Comparison of ENCODE assay signal across 8 cellular contexts in genomic region chr19:33819496-33819874, GRCh38. TPM values are rescaled to one million over a fixed set of nuclear protein-coding genes. Genes with fewer than 3 reads are reported as not detected.
DNase-seq lines count a peak whose midpoint lies in the region; ATAC-seq, FAIRE-seq and TF ChIP-seq lines count a peak whose summit lies in the region.

No MANE protein-coding gene starts in this region.

- no peak overlapping the region for H2BK15ac ChIP-seq in IMR-90 (ENCODE audit: low read depth, low read length)

- no peak for ATAC-seq in IMR-90 (ENCODE audit: low read depth)
- ATAC-seq in naive thymus-derived CD4-positive, alpha-beta T cell = no peak

- FAIRE-seq in H54 (lab: Jason Lieb, UNC) = no peak

- in situ Hi-C loops in IMR-90 (cut with MboI; ENCODE audit: low sequenced_read_pairs) = no loop called here

- no peaks in the 10 kb centered on the region for H3K9me1 ChIP-seq in IMR-90 (ENCODE audit: insufficient read depth, low read length)

- no peak overlapping the region for H3K9ac ChIP-seq in IMR-90 (ENCODE audit: low read depth, low read length)
- H3K9ac ChIP-seq in duodenal mucosa (ENCODE audit: low read depth in 1 of 2, low read length in 2 of 2) = peak overlapping the region; percentile 25 to 32

- no TSS peak for BruUV-seq in IMR-90 (replicated peaks; lab: Mats Ljungman, UMichigan)

- no peak overlapping the region for H2BK20ac ChIP-seq in IMR-90 (ENCODE audit: low read depth, low read length)

- no peak overlapping the region for H2BK120ac ChIP-seq in IMR-90 (ENCODE audit: low read depth, low read length)

- peak overlapping the region in 1 of 2 experiments; percentile 38; a peak in 1 of 4 replicates for H4K8ac ChIP-seq in IMR-90 (ENCODE audit: low read depth in 2 of 2, low read length in 2 of 2)

- H3K9me3 Mint-ChIP-seq in naive thymus-derived CD4-positive, alpha-beta T cell = peaks cover 0 to 2% (median 0%) of the 10 kb centered on the region in 11 donors

- H3K36me3 ChIP-seq in ACC112 (ENCODE audit: insufficient read depth, low read length) = no peaks in the 10 kb centered on the region
- H3K36me3 ChIP-seq in IMR-90 (ENCODE audit: control insufficient read depth, insufficient read depth, low read length) = no peaks in the 10 kb centered on the region
- H3K36me3 ChIP-seq in duodenal mucosa (ENCODE audit: control insufficient read depth in 1 of 2, insufficient read depth in 2 of 2, low read length in 2 of 2) = no peaks in the 10 kb centered on the region
- H3K36me3 ChIP-seq in naive thymus-derived CD4-positive, alpha-beta T cell (ENCODE audit: control insufficient read depth in 2 of 3, insufficient read depth in 3 of 3, low read length in 3 of 3) = no peaks in the 10 kb centered on the region

- POLR2A ChIA-PET in IMR-90 (lab: Charles Lee; ENCODE audit: unreplicated experiment) = no interaction called here
- POLR2A ChIA-PET in naive thymus-derived CD4-positive, alpha-beta T cell (lab: Charles Lee) = no interaction called here

- H3K9me3 ChIP-seq in IMR-90 (ENCODE audit: control insufficient read depth, insufficient read depth, low read length) (no peaks in the 10 kb centered on the region), duodenal mucosa (ENCODE audit: control insufficient read depth in 1 of 2, low read length in 2 of 2) (no peaks in the 10 kb centered on the region)
- H3K9me3 ChIP-seq in naive thymus-derived CD4-positive, alpha-beta T cell (ENCODE audit: control insufficient read depth in 2 of 3, low read length in 3 of 3) = no peaks in the 10 kb centered on the region

- TF ChIP-seq RAD21 in IMR-90 (IDR thresholded peaks at IDR 0.05; ENCODE audit: low read length) = no peak

- dilution Hi-C loops in IMR-90 (cut with HindIII; ENCODE audit: low sequenced_read_pairs, unreplicated experiment) = no loop called here

- H3K4me1 ChIP-seq in ACC112 (ENCODE audit: control insufficient read depth, insufficient read depth, low read length, unreplicated experiment) = peaks cover 21% of the 10 kb centered on the region
- peaks cover 3% of the 10 kb centered on the region; the same call in 1 of the 2 replicates for H3K4me1 ChIP-seq in IMR-90 (ENCODE audit: control insufficient read depth, insufficient read depth, low read length)
- peaks cover 4 to 26% of the 10 kb centered on the region in 2 donors for H3K4me1 ChIP-seq in duodenal mucosa (ENCODE audit: control insufficient read depth in 1 of 2, insufficient read depth in 2 of 2, low read length in 2 of 2)
- no peaks in the 10 kb centered on the region for H3K4me1 ChIP-seq in naive thymus-derived CD4-positive, alpha-beta T cell (ENCODE audit: control insufficient read depth in 2 of 2, insufficient read depth in 2 of 2, low read length in 2 of 2)

- CTCF ChIA-PET in IMR-90 (lab: Yijun Ruan, JAX) = interaction anchor here (1.1 kb wide), 1 partner anchor 42 kb away, joined by 10 read pairs; no protein-coding TSS in a partner anchor
- CTCF ChIA-PET in naive thymus-derived CD4-positive, alpha-beta T cell (lab: Charles Lee) = interaction anchor here (0.6 to 0.8 kb wide), 2 partner anchors 25 to 341 kb away, joined by 3 to 5 read pairs; no protein-coding TSS in a partner anchor

- WGBS in IMR-90 (ENCODE audit: extremely low coverage in 2 of 2, insufficient read length in 1 of 2), 2 experiments = 17% methylated on average over 4 of the region's 10 CpGs; no CpG with 5 or more reads in 1 of the 2 experiments

- H2AK5ac ChIP-seq in IMR-90 (ENCODE audit: low read depth, low read length) = no peak overlapping the region

- peaks cover 0 to 35% (median 11%) of the 10 kb centered on the region in 7 donors for H3K4me1 Mint-ChIP-seq in naive thymus-derived CD4-positive, alpha-beta T cell

- DNase-seq in IMR-90 (no peak), iPS-NIHi7 (ENCODE audit: extremely low spot score) (no peak), T-helper 9 cell (no peak), H54 (ENCODE audit: insufficient read length, low spot score) (no peak), DMS79 treated with DMSO at 0.1 percent for 48 hours (lab: John Stamatoyannopoulos, UW) (no peak)
- DNase-seq in naive thymus-derived CD4-positive, alpha-beta T cell = no peak

- peak overlapping the region; percentile 37; the same call in 1 of the 2 replicates for H3K4me2 ChIP-seq in IMR-90 (ENCODE audit: low read depth, low read length)

- H3K27me3 Mint-ChIP-seq in naive thymus-derived CD4-positive, alpha-beta T cell = peaks cover 0 to 23% (median 7%) of the 10 kb centered on the region in 5 donors

- no peaks in the 10 kb centered on the region for H4K20me1 ChIP-seq in IMR-90 (ENCODE audit: insufficient read depth, low read length)

- H4K5ac ChIP-seq in IMR-90 (ENCODE audit: low read depth, low read length) = no peak overlapping the region

- no peak overlapping the region for H3K14ac ChIP-seq in IMR-90 (replicated peaks; ENCODE audit: low read depth, low read length)

- TF ChIP-seq CTCF in IMR-90 (conservative IDR thresholded peaks at IDR 0.05; ENCODE audit: low read depth, low read length) = no peak

- H3K4me3 Mint-ChIP-seq in naive thymus-derived CD4-positive, alpha-beta T cell = peak overlapping the region; percentile 41 to 81 (median 70)

- TF ChIP-seq POLR2A in IMR-90 (IDR thresholded peaks at IDR 0.05; ENCODE audit: low read depth, low read length) (no peak), H54 (IDR thresholded peaks at IDR 0.05; ENCODE audit: low read depth, low read length) (no peak)

- H3K27ac ChIP-seq in ACC112 (ENCODE audit: low read depth, low read length) = no peak overlapping the region; the same call in 1 of the 2 replicates
- no peak overlapping the region for H3K27ac ChIP-seq in IMR-90 (ENCODE audit: insufficient read depth, low read length)
- peak overlapping the region; percentile 26 for H3K27ac ChIP-seq in duodenal mucosa (ENCODE audit: low read depth, low read length)
- no peak overlapping the region for H3K27ac ChIP-seq in naive thymus-derived CD4-positive, alpha-beta T cell (ENCODE audit: low read depth, low read length)

- intact Hi-C loops in IMR-90 (cut with micrococcal nuclease) = no loop called here
- intact Hi-C loops in naive thymus-derived CD4-positive, alpha-beta T cell (cut with micrococcal nuclease) = no loop called here

- H2AFZ ChIP-seq in ACC112 (ENCODE audit: low read length, unreplicated experiment) (peak overlapping the region; percentile 89), IMR-90 (replicated peaks; ENCODE audit: low read length, poor library complexity) (peak overlapping the region; percentile 83)

- H3K18ac ChIP-seq in IMR-90 (ENCODE audit: low read depth, low read length) = no peak overlapping the region

- H3K4me3 ChIP-seq in ACC112 (ENCODE audit: low read depth, low read length) (peak overlapping the region; percentile 73), IMR-90 (ENCODE audit: insufficient read depth, low read depth, low read length) (no peak overlapping the region), duodenal mucosa (ENCODE audit: low read depth in 1 of 2, low read length in 2 of 2) (peak overlapping the region in 1 of 2 donors; percentile 71)
- H3K4me3 ChIP-seq in naive thymus-derived CD4-positive, alpha-beta T cell (ENCODE audit: low read length) = no peak overlapping the region

- H3K27me3 ChIP-seq in ACC112 (ENCODE audit: insufficient read depth, low read length) (no peaks in the 10 kb centered on the region), IMR-90 (ENCODE audit: control insufficient read depth, insufficient read depth, low read length) (no peaks in the 10 kb centered on the region), duodenal mucosa (ENCODE audit: control insufficient read depth in 1 of 2, insufficient read depth in 2 of 2, low read length in 2 of 2) (peaks cover 0 to 3% of the 10 kb centered on the region in 2 donors)
- H3K27me3 ChIP-seq in naive thymus-derived CD4-positive, alpha-beta T cell (ENCODE audit: control insufficient read depth in 2 of 2, insufficient read depth in 2 of 2, low read length in 2 of 2) = peaks cover 0 to 3% of the 10 kb centered on the region in 2 donors

- no peak overlapping the region for H4K91ac ChIP-seq in IMR-90 (ENCODE audit: insufficient read depth, low read depth, low read length)

- no peak overlapping the region for H3K23ac ChIP-seq in IMR-90 (ENCODE audit: low read depth, low read length)

- no peaks in the 10 kb centered on the region for H3K79me2 ChIP-seq in ACC112 (ENCODE audit: control insufficient read depth, insufficient read depth, low read length, unreplicated experiment)

- H3K27ac Mint-ChIP-seq in naive thymus-derived CD4-positive, alpha-beta T cell = peak overlapping the region in 1 of 9 donors; percentile 68

- no peak overlapping the region for H2AK9ac ChIP-seq in IMR-90 (replicated peaks; ENCODE audit: low read depth, low read length, poor library complexity)

- H3K4ac ChIP-seq in IMR-90 (ENCODE audit: low read depth, low read length) = 0 out of 2 replicates have a peak overlapping the region, but pooled peaks have one; percentile 9

- H2BK5ac ChIP-seq in IMR-90 (ENCODE audit: low read depth, low read length, poor library complexity, severe bottlenecking) = no peak overlapping the region

- H3K79me1 ChIP-seq in IMR-90 (ENCODE audit: low read depth in 1 of 2, low read length in 2 of 2) = no peaks in the 10 kb centered on the region

- no peak overlapping the region for H3K56ac ChIP-seq in IMR-90 (ENCODE audit: extremely low read depth, insufficient read depth, low read length)

- H3K36me3 Mint-ChIP-seq in naive thymus-derived CD4-positive, alpha-beta T cell = no peaks in the 10 kb centered on the region

TF ChIP-seq in IMR-90, 13 proteins besides CTCF, POLR2A, EP300 and RAD21:
- TF ChIP-seq SMC3 (IDR thresholded peaks at IDR 0.05; ENCODE audit: low read depth, low read length) = no peak
- no peak for TF ChIP-seq MXI1 (IDR thresholded peaks at IDR 0.05; ENCODE audit: borderline replicate concordance, low read depth, low read length)

RNA-seq across cellular contexts. Expression of gene KCTD15, which starts 22.8 kb away (rescaled TPM):
- 13.6 and 16.3 TPM in 2 replicates for total RNA-seq in IMR-90 (2012; rRNA removed)
- 19.6 and 22.5 TPM in 2 replicates for polyA plus RNA-seq in IMR-90 (2012; rRNA removed)
- polyA plus RNA-seq in IMR-90 (2012; cell fraction: cytosol; rRNA removed) = 12.0 and 16.7 TPM in 2 replicates
- polyA plus RNA-seq in IMR-90 (2012; cell fraction: nucleus; rRNA removed; ENCODE audit: low replicate concordance) = 54.5 and 105 TPM in 2 replicates
- total RNA-seq in naive thymus-derived CD4-positive, alpha-beta T cell = 10 to 100 TPM in 1 of 5 experiments, 1 to 10 TPM in 3, under 1 TPM in 1; 0.95 to 11.6 (median 2.5) TPM
- polyA plus RNA-seq in naive thymus-derived CD4-positive, alpha-beta T cell = not detected
